In the genomic region with DNA sequence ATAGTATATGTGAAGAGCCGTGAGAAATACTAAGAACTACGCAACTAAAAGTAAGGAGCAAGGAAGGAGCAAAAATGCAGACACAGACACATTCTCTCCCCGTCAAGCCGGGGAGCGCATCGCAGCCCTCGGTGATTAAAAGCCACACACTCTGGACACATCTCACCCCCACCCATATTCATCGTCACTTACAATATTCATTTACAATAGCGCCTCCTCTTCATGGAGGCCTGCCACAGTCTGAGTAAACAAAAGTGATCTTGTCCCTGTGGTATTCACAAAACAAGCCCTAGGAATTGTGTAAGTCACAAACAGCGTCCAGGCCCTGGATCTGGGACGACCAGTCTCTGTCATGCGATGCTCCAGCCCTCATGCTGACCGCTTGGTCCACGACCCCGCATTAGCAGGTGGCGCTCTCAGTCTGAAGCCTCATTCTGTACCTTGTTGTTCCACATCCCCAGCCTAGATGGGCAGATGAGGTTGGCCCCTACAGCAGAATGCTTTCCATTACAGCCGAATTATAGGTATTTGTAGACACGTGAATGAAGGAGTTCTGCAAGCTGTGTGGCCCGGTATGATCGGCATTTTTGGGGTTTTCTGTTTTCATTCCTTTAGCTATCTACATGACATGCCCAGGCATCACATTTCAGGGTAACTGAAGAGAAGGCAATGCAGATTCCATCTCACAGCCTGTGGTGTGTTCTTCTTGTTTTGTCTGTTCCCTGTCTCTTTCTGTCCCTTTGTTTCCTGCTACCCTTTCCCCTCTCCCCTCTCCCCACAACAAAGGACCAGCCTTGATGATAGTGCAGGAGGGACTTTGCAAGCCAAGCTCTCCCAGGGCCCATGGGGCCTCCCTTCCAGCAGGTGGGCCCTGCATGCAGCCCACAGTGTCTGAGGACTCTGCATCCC, we compare ENCODE assay signal across 9 cellular contexts.
DNase-seq lines count a peak whose midpoint lies in the region; ATAC-seq and TF ChIP-seq lines count a peak whose summit lies in the region.
"Had no signal": no experiment of that assay in that cellular context is flagged by ENCODE, and none has a peak within 500 bp of the region (broad histone marks: within the 10 kb centered on the region; RNA-seq: fewer than 3 reads in every experiment).

No MANE protein-coding gene starts in this region.

- H3K4me1 ChIP-seq in lower lobe of right lung (no peaks in the 10 kb centered on the region), thymus (ENCODE audit: control insufficient read depth, insufficient read depth, low read length) (peaks cover 57% of the 10 kb centered on the region)

- no peak for TF ChIP-seq CTCF in lower lobe of right lung (IDR thresholded peaks at IDR 0.05)

- WGBS in thymus, result 82% methylated on average over 20 of the region's 20 CpGs

- no peaks in the 10 kb centered on the region for H3K27me3 ChIP-seq in lower lobe of right lung (ENCODE audit: low read depth)
- no peaks in the 10 kb centered on the region for H3K27me3 ChIP-seq in thymus (ENCODE audit: control insufficient read depth, insufficient read depth)

- H3K4me3 Mint-ChIP-seq in T-helper 2 cell treated with Interferon-gamma antibody and Interleukin-4, amounts not matched to agents 5 μg/mL and 100 μg/mL, for 36 hours, result peak overlapping the region; percentile 59
- H3K4me3 Mint-ChIP-seq in immature natural killer cell, result no peak overlapping the region

- peak overlapping the region; percentile 65 for H3K27ac ChIP-seq in lower lobe of right lung
- peak overlapping the region; percentile 88 for H3K27ac ChIP-seq in thymus (ENCODE audit: low read depth)

- H3K36me3 ChIP-seq in lower lobe of right lung (peaks cover 28% of the 10 kb centered on the region), thymus (ENCODE audit: control insufficient read depth, insufficient read depth) (peaks cover 20% of the 10 kb centered on the region)

- no peaks in the 10 kb centered on the region for H3K27me3 Mint-ChIP-seq in T-helper 2 cell treated with Interferon-gamma antibody and Interleukin-4, amounts not matched to agents 5 μg/mL and 100 μg/mL, for 36 hours (ENCODE audit: low read depth)
- H3K27me3 Mint-ChIP-seq in immature natural killer cell (ENCODE audit: low read depth in 3 of 3), result peaks cover 0 to 1% (median 0%) of the 10 kb centered on the region in 3 donors

- peak overlapping the region; percentile 89 for H3K27ac Mint-ChIP-seq in T-helper 2 cell treated with Interferon-gamma antibody and Interleukin-4, amounts not matched to agents 5 μg/mL and 100 μg/mL, for 36 hours
- peak overlapping the region in 1 of 6 donors; percentile 25 for H3K27ac Mint-ChIP-seq in immature natural killer cell

- peaks cover 50% of the 10 kb centered on the region for H3K4me1 Mint-ChIP-seq in T-helper 2 cell treated with Interferon-gamma antibody and Interleukin-4, amounts not matched to agents 5 μg/mL and 100 μg/mL, for 36 hours (ENCODE audit: low read depth)
- H3K4me1 Mint-ChIP-seq in immature natural killer cell, result peaks cover 0 to 3% of the 10 kb centered on the region in 2 donors

- intact Hi-C loops in lower lobe of right lung (cut with DNase I), result no loop called here

- no peaks in the 10 kb centered on the region for H3K9me3 Mint-ChIP-seq in T-helper 2 cell treated with Interferon-gamma antibody and Interleukin-4, amounts not matched to agents 5 μg/mL and 100 μg/mL, for 36 hours
- H3K9me3 Mint-ChIP-seq in immature natural killer cell, result no peaks in the 10 kb centered on the region

- DNase-seq in T-helper 2 cell treated with Interferon-gamma antibody and Interleukin-4, amounts not matched to agents 5 μg/mL and 100 μg/mL, for 36 hours (ENCODE audit: low spot score), result no peak
- no peak for DNase-seq in T-helper 2 cell
- peak; percentile 48 for DNase-seq in amniotic epithelial cell (ENCODE audit: low read depth)
- no peak for DNase-seq in lower lobe of right lung
- DNase-seq in cerebellum (ENCODE audit: low spot score), result no peak
- DNase-seq in ACHN, result no peak
- DNase-seq in immature natural killer cell, result no peak
- DNase-seq: activated effector memory CD4-positive, alpha-beta T cell treated with Interleukin-2 at 50 U/mL for 16 hours had no signal

- H3K9me3 ChIP-seq in lower lobe of right lung, result no peaks in the 10 kb centered on the region
- no peaks in the 10 kb centered on the region for H3K9me3 ChIP-seq in thymus (ENCODE audit: control insufficient read depth)

- in situ Hi-C loops in ACHN (cut with HindIII; ENCODE audit: low pct_ligation_motif_present, low pct_unique_long_range_greater_than_20kb, low sequenced_read_pairs), result no loop called here

- H3K36me3 Mint-ChIP-seq in T-helper 2 cell treated with Interferon-gamma antibody and Interleukin-4, amounts not matched to agents 5 μg/mL and 100 μg/mL, for 36 hours (ENCODE audit: low read depth), result peaks cover 52% of the 10 kb centered on the region
- H3K36me3 Mint-ChIP-seq in immature natural killer cell, result peaks cover 9 to 24% (median 20%) of the 10 kb centered on the region in 3 donors

- H3K4me3 ChIP-seq in lower lobe of right lung (no peak overlapping the region), thymus (ENCODE audit: low read length) (peak overlapping the region; percentile 1)

- peak; percentile 37 to 78 for ATAC-seq in lower lobe of right lung
